9 cellular contexts compared by ENCODE assay signal in the genomic region with DNA sequence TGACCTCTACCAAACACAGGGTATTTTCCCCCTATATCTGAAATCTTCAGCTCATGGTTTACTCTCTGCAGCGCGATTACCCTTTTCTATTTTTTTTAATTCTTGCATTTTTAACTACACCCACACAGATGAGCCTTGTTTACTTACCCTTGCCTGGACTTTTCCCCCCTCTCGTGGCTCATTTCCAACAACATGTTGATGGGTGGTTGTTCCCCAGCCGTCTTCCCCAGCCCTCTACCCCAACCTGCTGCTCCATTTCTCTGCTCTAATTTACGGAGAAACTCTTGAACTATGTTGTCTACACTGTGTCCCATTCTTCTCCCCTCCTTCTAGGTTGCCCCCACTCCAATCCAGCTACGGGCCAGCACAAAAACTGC. TPM values are rescaled to one million over a fixed set of nuclear protein-coding genes. Genes with fewer than 3 reads are reported as not detected.
DNase-seq lines count a peak whose midpoint lies in the region; ATAC-seq and TF ChIP-seq lines count a peak whose summit lies in the region.
"Had no signal": no experiment of that assay in that cellular context is flagged by ENCODE, and none has a peak within 500 bp of the region (broad histone marks: within the 10 kb centered on the region; RNA-seq: fewer than 3 reads in every experiment).

No MANE protein-coding gene starts in this region.

- in situ Hi-C loops in gastrocnemius medialis (cut with MboI; ENCODE audit: low sequenced_read_pairs in 4 of 4) = loop anchor here in 1 of 4 donors (10.0 kb wide), 1 partner anchor 627 kb away; a partner anchor contains a TSS

- peaks cover 42% of the 10 kb centered on the region for H3K36me3 ChIP-seq in RWPE2 (ENCODE audit: low read depth)
- peaks cover 6 to 56% of the 10 kb centered on the region in 2 donors for H3K36me3 ChIP-seq in gastrocnemius medialis

- DNase-seq in GM12865 (ENCODE audit: low read depth) (no peak), RWPE2 (ENCODE audit: low spot score) (no peak), hepatic stellate cell (ENCODE audit: low spot score) (peak; percentile 4), gastrocnemius medialis (no peak)
- DNase-seq in central memory CD4-positive, alpha-beta T cell = no peak

- TF ChIP-seq POLR2A in gastrocnemius medialis (IDR thresholded peaks at IDR 0.05) (no peak), GM18505 (IDR thresholded peaks at IDR 0.05; ENCODE audit: borderline replicate concordance, extremely low read depth, insufficient read depth, insufficient read length) (no peak)

- H3K4me3 ChIP-seq in GM12865 (ENCODE audit: low read depth, low read length) (peak overlapping the region; percentile 78), RWPE2 (ENCODE audit: severe bottlenecking) (peak overlapping the region; percentile 53), gastrocnemius medialis (peak overlapping the region; percentile 68 to 87 (median 79))

- H3K4me1 ChIP-seq in RWPE2 (ENCODE audit: insufficient read depth, poor library complexity, severe bottlenecking) (peaks cover 4% of the 10 kb centered on the region), gastrocnemius medialis (peaks cover 8 to 9% of the 10 kb centered on the region in 2 donors)

- TF ChIP-seq CTCF in GM12865 (IDR thresholded peaks at IDR 0.05; ENCODE audit: insufficient read depth, low read depth, low read length, missing control alignments) (no peak), RWPE2 (IDR thresholded peaks at IDR 0.05; ENCODE audit: poor library complexity, severe bottlenecking) (no peak), gastrocnemius medialis (IDR thresholded peaks at IDR 0.05 in 4 of 5, conservative IDR thresholded peaks at IDR 0.05 in 1 of 5) (no peak)

- ATAC-seq in RWPE2 (ENCODE audit: low read depth) (no peak; the same call in 2 of the 3 replicates), gastrocnemius medialis (peak; percentile 1 to 8), GM18505 (IDR thresholded peaks at IDR 0.05; ENCODE audit: unreplicated experiment) (no peak), GM18861 (IDR thresholded peaks at IDR 0.05; ENCODE audit: unreplicated experiment) (no peak), GM21723 (IDR thresholded peaks at IDR 0.05; ENCODE audit: unreplicated experiment) (no peak)
- ATAC-seq: HCT116 had no signal

- H3K27ac ChIP-seq in RWPE2 (ENCODE audit: poor library complexity, severe bottlenecking) (peak overlapping the region; percentile 51), gastrocnemius medialis (peak overlapping the region; percentile 74 to 90 (median 86))

- intact Hi-C loops in gastrocnemius medialis (cut with DNase I; ENCODE audit: low total_unique reads) = loop anchor here (5.0 kb wide), 1 partner anchor 265 kb away; a partner anchor contains a TSS

- no peaks in the 10 kb centered on the region for H3K27me3 ChIP-seq in RWPE2 (ENCODE audit: insufficient read depth, poor library complexity, severe bottlenecking)
- H3K27me3 ChIP-seq in gastrocnemius medialis = no peaks in the 10 kb centered on the region

- H3K9me3 ChIP-seq in RWPE2 (ENCODE audit: severe bottlenecking) (peaks cover 4% of the 10 kb centered on the region), gastrocnemius medialis (peaks cover 3 to 41% (median 3%) of the 10 kb centered on the region in 3 donors)

RNA-seq across cellular contexts. Expression of a gene that starts 0.7 kb away (rescaled TPM):
- total RNA-seq in gastrocnemius medialis = 1 to 10 TPM; 2.4 to 8.1 (median 5.2) TPM

RNA-seq across cellular contexts. Expression of a gene that starts 13.2 kb away (rescaled TPM):
- 1 to 10 TPM in 1 of 4 donors, under 1 TPM in 3; 0.36 to 3.9 (median 0.51) TPM for total RNA-seq in gastrocnemius medialis

Comparison
In these comparisons a context has a peak if more than half of its experiments do, and no peak if none do; other contexts are left out.
1. ATAC-seq: peak in gastrocnemius medialis (2 of 2); none in RWPE2 (single experiment), GM18505 (single experiment), GM18861 (single experiment) and GM21723 (single experiment).
2. Peak in every context shown above with its lines, with median percentiles within 50 percentile points of each other: H3K4me3 ChIP-seq.